ENCODE assay signal across 22 cellular contexts in the genomic region with DNA sequence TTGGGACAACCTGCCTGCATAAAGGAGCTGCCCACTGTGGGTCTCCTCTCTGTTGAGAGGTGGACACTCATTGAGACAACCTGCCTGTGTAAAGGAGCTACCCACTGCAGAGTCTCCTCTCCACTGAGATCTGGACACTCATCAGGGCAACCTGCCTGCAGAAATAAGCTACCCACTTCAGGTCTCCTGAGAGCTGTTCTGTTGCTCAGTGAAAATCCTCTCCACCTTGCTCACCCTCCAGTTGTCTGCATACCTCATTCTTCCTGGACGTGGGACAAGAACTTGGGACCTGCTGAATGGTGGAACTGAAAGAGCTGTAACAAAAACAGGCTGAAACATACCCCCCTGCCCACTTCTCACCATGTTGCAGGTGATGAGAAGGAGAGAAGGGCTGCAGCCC. TPM values are rescaled to one million over a fixed set of nuclear protein-coding genes. Genes with fewer than 3 reads are reported as not detected.
DNase-seq lines count a peak whose midpoint lies in the region; TF ChIP-seq lines count a peak whose summit lies in the region.
"Had no signal": no experiment of that assay in that cellular context is flagged by ENCODE, and none has a peak within 500 bp of the region (broad histone marks: within the 10 kb centered on the region; RNA-seq: fewer than 3 reads in every experiment).

No MANE protein-coding gene starts in this region.

- H3K9me2 ChIP-seq in OCI-LY7 (ENCODE audit: insufficient read depth, low read length) = no peaks in the 10 kb centered on the region

- TF ChIP-seq CTCF in OCI-LY7 (conservative IDR thresholded peaks at IDR 0.05; ENCODE audit: low read length) = no peak
- no peak for TF ChIP-seq CTCF in chondrocyte (IDR thresholded peaks at IDR 0.05)
- TF ChIP-seq CTCF in sigmoid colon (IDR thresholded peaks at IDR 0.05) = no peak

- POLR2A ChIA-PET in OCI-LY7 (lab: Charles Lee) = no interaction called here

- H3K4me2 ChIP-seq in OCI-LY7 (ENCODE audit: low read length) = no peak overlapping the region
- H3K4me2 ChIP-seq: BLaER1 had no signal

- CTCF ChIA-PET in OCI-LY7 (lab: Charles Lee; ENCODE audit: unreplicated experiment) = no interaction called here

- BruUV-seq in OCI-LY7 (replicated peaks; lab: Mats Ljungman, UMichigan) = no TSS peak

- H3K4me1 Mint-ChIP-seq in chondrocyte (ENCODE audit: low read depth) = no peaks in the 10 kb centered on the region
- H3K4me1 Mint-ChIP-seq: B cell; CD4-positive, CD25-positive, alpha-beta regulatory T cell had no signal

- H3K36me3 ChIP-seq in OCI-LY7 (ENCODE audit: insufficient read depth, low read length) (no peaks in the 10 kb centered on the region), sigmoid colon (no peaks in the 10 kb centered on the region)

- intact Hi-C loops in OCI-LY7 (cut with micrococcal nuclease; ENCODE audit: unreplicated experiment) (no loop called here), sigmoid colon (cut with DNase I) (no loop called here)

- H3K4me3 ChIP-seq in OCI-LY7 (ENCODE audit: low read depth, low read length, poor library complexity, severe bottlenecking) (no peak overlapping the region), sigmoid colon (no peak overlapping the region)
- H3K4me3 ChIP-seq: BLaER1, GM12878, GM23248 had no signal

- H3K27me3 ChIP-seq in sigmoid colon = peaks cover 0 to 5% (median 0%) of the 10 kb centered on the region in 3 donors
- H3K27me3 ChIP-seq: BLaER1 had no signal

- no peaks in the 10 kb centered on the region for H4K20me1 ChIP-seq in OCI-LY7 (ENCODE audit: insufficient read depth, low read length)
- H4K20me1 ChIP-seq: BLaER1 had no signal

- H2AFZ ChIP-seq in OCI-LY7 (ENCODE audit: low read length) = no peak overlapping the region
- H2AFZ ChIP-seq: GM23248 had no signal

- H3K79me2 ChIP-seq in OCI-LY7 (ENCODE audit: insufficient read depth, low read depth, low read length) = no peaks in the 10 kb centered on the region

- H3K9me3 Mint-ChIP-seq in chondrocyte (ENCODE audit: low read depth) = no peaks in the 10 kb centered on the region
- H3K9me3 Mint-ChIP-seq: CD8-positive, alpha-beta T cell had no signal

- H3K4me3 Mint-ChIP-seq in chondrocyte (ENCODE audit: unreplicated experiment) = no peak overlapping the region
- H3K4me3 Mint-ChIP-seq: B cell; CD4-positive, CD25-positive, alpha-beta regulatory T cell; CD8-positive, alpha-beta T cell had no signal

- H3K27me3 Mint-ChIP-seq in chondrocyte (ENCODE audit: low read depth) = peaks cover 3% of the 10 kb centered on the region

- H3K9me3 ChIP-seq in OCI-LY7 (ENCODE audit: low read length) (peaks cover 14% of the 10 kb centered on the region; the same call in 1 of the 2 replicates), sigmoid colon (peaks cover 0 to 5% (median 0%) of the 10 kb centered on the region in 4 donors)
- H3K9me3 ChIP-seq: Caco-2 had no signal

- 83 to 88% methylated on average over 1 of the region's 1 CpG for WGBS in sigmoid colon, 2 donors

- TF ChIP-seq EP300 in sigmoid colon (IDR thresholded peaks at IDR 0.05) = no peak

- DNase-seq in DMS 273 (lab: John Stamatoyannopoulos, UW; ENCODE audit: unreplicated experiment) (peak; percentile 2), DMS 273 treated with DMSO at 0.1 percent for 48 hours (lab: John Stamatoyannopoulos, UW) (no peak), OCI-LY7 (ENCODE audit: low spot score) (peak; percentile 29), chondrocyte (ENCODE audit: low spot score) (peak; percentile 5), sigmoid colon (peak; percentile 13), hepatic stellate cell (ENCODE audit: low spot score) (no peak), NCI-H1417 (lab: John Stamatoyannopoulos, UW) (no peak), NCI-H2171 treated with DMSO at 0.1 percent for 48 hours (lab: John Stamatoyannopoulos, UW) (no peak)
- DNase-seq: Caco-2; CD4-positive, CD25-positive, alpha-beta regulatory T cell; CD8-positive, alpha-beta T cell; DMS79; EL; GDM1; GM23248; H7; HCEC 1CT had no signal

- no peak overlapping the region for H3K27ac Mint-ChIP-seq in chondrocyte (ENCODE audit: unreplicated experiment)
- H3K27ac Mint-ChIP-seq: B cell; CD4-positive, CD25-positive, alpha-beta regulatory T cell; CD8-positive, alpha-beta T cell had no signal

- no peaks in the 10 kb centered on the region for H3K36me3 Mint-ChIP-seq in chondrocyte (ENCODE audit: low read depth)
- H3K36me3 Mint-ChIP-seq: CD4-positive, CD25-positive, alpha-beta regulatory T cell; CD8-positive, alpha-beta T cell had no signal

- no peaks in the 10 kb centered on the region for H3K4me1 ChIP-seq in OCI-LY7 (ENCODE audit: insufficient read depth, low read length, poor library complexity, severe bottlenecking)
- no peaks in the 10 kb centered on the region for H3K4me1 ChIP-seq in sigmoid colon
- H3K4me1 ChIP-seq: BLaER1, Caco-2 had no signal

- no peak overlapping the region for H3K27ac ChIP-seq in OCI-LY7 (ENCODE audit: low read depth, low read length, poor library complexity, severe bottlenecking)
- H3K27ac ChIP-seq in sigmoid colon = no peak overlapping the region
- H3K27ac ChIP-seq: 22Rv1, BLaER1, C4-2B, GM23248 had no signal

- TF ChIP-seq POLR2A in sigmoid colon (IDR thresholded peaks at IDR 0.05) = no peak

RNA-seq across cellular contexts. Expression of gene CDKN2AIP, which starts 59.9 kb away (rescaled TPM):
- total RNA-seq in OCI-LY7 (2014; rRNA removed; shearing (Covaris generic)) = 32.3 and 36.3 TPM in 2 replicates
- total RNA-seq in OCI-LY7 (2022) (31.2 and 33.9 TPM in 2 replicates), chondrocyte (9.4 to 11.8 TPM (median 10.7 TPM) in 3 replicates), sigmoid colon (10 to 100 TPM; 17.7 to 35.0 (median 27.4) TPM)
- polyA plus RNA-seq in sigmoid colon = 10 to 100 TPM; 12.9 to 14.8 (median 13.2) TPM

Comparison
In these comparisons a context has a peak if more than half of its experiments do, and no peak if none do; other contexts are left out.
1. DNase-seq: peak in DMS 273 (single experiment), OCI-LY7 (single experiment), chondrocyte (single experiment) and sigmoid colon (single experiment); none in DMS 273 treated with DMSO at 0.1 percent for 48 hours (single experiment), hepatic stellate cell (single experiment), NCI-H1417 (0 of 3) and NCI-H2171 treated with DMSO at 0.1 percent for 48 hours (single experiment).